Comparison of ENCODE assay signal across 12 cellular contexts in genomic region chr10:49139866-49140195, GRCh38. TPM values are rescaled to one million over a fixed set of nuclear protein-coding genes. Genes with fewer than 3 reads are reported as not detected.
A peak's percentile ranks its signal among the peaks of the same experiment; 100 is the strongest.
DNase-seq lines count a peak whose midpoint lies in the region; ATAC-seq and TF ChIP-seq lines count a peak whose summit lies in the region.
"Had no signal": no experiment of that assay in that cellular context is flagged by ENCODE, and none has a peak within 500 bp of the region (broad histone marks: within the 10 kb centered on the region; RNA-seq: fewer than 3 reads in every experiment).

No MANE protein-coding gene starts in this region.

- DNase-seq in A172 (ENCODE audit: low spot score): peak; percentile 93
- DNase-seq in GOT3 (lab: John Stamatoyannopoulos, UW): peak; percentile 35
- DNase-seq in astrocyte of the hippocampus (ENCODE audit: low read depth, low spot score): peak; percentile 75
- DNase-seq in left lung: no peak
- no peak for DNase-seq in SHP77 treated with DMSO at 0.1 percent for 48 hours (lab: John Stamatoyannopoulos, UW)
- no peak for DNase-seq in hippocampal formation (lab: John Stamatoyannopoulos, UW)
- no peak for DNase-seq in NCI-H2171 treated with DMSO at 0.1 percent for 48 hours (lab: John Stamatoyannopoulos, UW)
- no peak for DNase-seq in epidermal melanocyte (ENCODE audit: insufficient read length, low spot score)
- DNase-seq: Caco-2; effector CD8-positive, alpha-beta T cell; NCI-H526 had no signal

- H3K27ac ChIP-seq in left lung: peak overlapping the region; percentile 61 to 88

- intact Hi-C loops in left lung (cut with DNase I): no loop called here

- TF ChIP-seq CTCF in left lung (IDR thresholded peaks at IDR 0.05): no peak

- no peak overlapping the region for H3K4me3 ChIP-seq in left lung

- H3K9me3 ChIP-seq in left lung: no peaks in the 10 kb centered on the region
- H3K9me3 ChIP-seq: Caco-2 had no signal

- no peak for ATAC-seq in left lung

- peaks cover 7 to 9% of the 10 kb centered on the region in 2 donors for H3K4me1 ChIP-seq in left lung
- H3K4me1 ChIP-seq: Caco-2 had no signal

- no peaks in the 10 kb centered on the region for H3K36me3 ChIP-seq in left lung

- H3K27me3 ChIP-seq in left lung: no peaks in the 10 kb centered on the region

RNA-seq across cellular contexts. Expression of gene FAM170B, which starts 6.0 kb away (rescaled TPM):
- not detected in 2 replicates for total RNA-seq in A172 (2014; rRNA removed; shearing (Covaris generic))
- under 1 TPM in 1 of 2 donors, not detected in 1; 0.26 TPM for total RNA-seq in left lung
- total RNA-seq: Caco-2, subcutaneous adipose tissue had no signal

RNA-seq across cellular contexts. Expression of gene VSTM4, which starts 24.5 kb away (rescaled TPM):
- 2.4 and 2.6 TPM in 2 replicates for total RNA-seq in A172 (2014; rRNA removed; shearing (Covaris generic))
- total RNA-seq in left lung: 10 to 100 TPM; 11.0 to 13.2 TPM
- total RNA-seq: Caco-2 had no signal

RNA-seq across cellular contexts. Expression of gene TMEM273, which starts 48.4 kb away (rescaled TPM):
- total RNA-seq in A172 (2014; rRNA removed; shearing (Covaris generic)): not detected in 2 replicates
- 10 to 100 TPM; 19.4 to 46.9 TPM for total RNA-seq in left lung
- total RNA-seq: Caco-2 had no signal

Comparison
In these comparisons a context has a peak if more than half of its experiments do, and no peak if none do; other contexts are left out.
1. DNase-seq: peak in A172 (single experiment), GOT3 (single experiment) and astrocyte of the hippocampus (single experiment); none in left lung (0 of 2), SHP77 treated with DMSO at 0.1 percent for 48 hours (single experiment), hippocampal formation (0 of 2), NCI-H2171 treated with DMSO at 0.1 percent for 48 hours (single experiment) and epidermal melanocyte (single experiment).
2. RNA of gene TMEM273, which starts 48.4 kb away (total RNA-seq): 19.4 to 46.9 TPM in left lung; not detected in A172; every median in the first group is over 10 times any median in the second.